Comparison of ENCODE assay signal across 10 cellular contexts in genomic region chr1:16162163-16162822, GRCh38. TPM values are rescaled to one million over a fixed set of nuclear protein-coding genes. Genes with fewer than 3 reads are reported as not detected.
A peak's percentile ranks its signal among the peaks of the same experiment; 100 is the strongest.
DNase-seq lines count a peak whose midpoint lies in the region; ATAC-seq and TF ChIP-seq lines count a peak whose summit lies in the region.
"Had no signal": no experiment of that assay in that cellular context is flagged by ENCODE, and none has a peak within 500 bp of the region (broad histone marks: within the 10 kb centered on the region; RNA-seq: fewer than 3 reads in every experiment).

No MANE protein-coding gene starts in this region.

- H4K5ac ChIP-seq in mesendoderm (ENCODE audit: low read length), result peak overlapping the region; percentile 86

- no peak overlapping the region for H3K27ac Mint-ChIP-seq in activated T-helper 17 cell treated with anti-CD3 and anti-CD28 coated beads, Interleukin-2, amount 50 U/mL, for 72 hours
- H3K27ac Mint-ChIP-seq in stimulated activated memory B cell treated with anti-CD40 and anti-IgM and Interleukin-4, amounts not matched to agents 10 μg/mL and 1 μg/mL and 100 μg/mL, for 72 hours, result no peak overlapping the region

- H3K79me2 ChIP-seq in mesendoderm (ENCODE audit: control insufficient read depth, insufficient read depth, low read length), result no peaks in the 10 kb centered on the region

- peaks cover 2% of the 10 kb centered on the region for H3K79me1 ChIP-seq in mesendoderm (ENCODE audit: low read length)

- H3K56ac ChIP-seq in mesendoderm (ENCODE audit: low read length), result peak overlapping the region; percentile 87

- H3K36me3 ChIP-seq in SK-N-MC (ENCODE audit: insufficient read depth, low read length) (no peaks in the 10 kb centered on the region), mesendoderm (ENCODE audit: control insufficient read depth, insufficient read depth, low read length) (no peaks in the 10 kb centered on the region)
- H3K36me3 ChIP-seq: tibial nerve had no signal

- no peak overlapping the region for H2BK15ac ChIP-seq in mesendoderm (replicated peaks; ENCODE audit: low read depth)

- no peak overlapping the region for H4K8ac ChIP-seq in mesendoderm (ENCODE audit: low read depth, low read length)

- peak overlapping the region; percentile 54 for H3K4me2 ChIP-seq in mesendoderm (ENCODE audit: low read length)
- H3K4me2 ChIP-seq: PC-9 had no signal

- H3K27ac ChIP-seq in SK-N-MC, result no peak overlapping the region
- peak overlapping the region; percentile 49 for H3K27ac ChIP-seq in mesendoderm (ENCODE audit: low read depth, low read length)
- H3K27ac ChIP-seq: PC-9, tibial nerve had no signal

- H3K9ac ChIP-seq in SK-N-MC (ENCODE audit: insufficient read length), result no peak overlapping the region
- peak overlapping the region; percentile 68 for H3K9ac ChIP-seq in mesendoderm (ENCODE audit: low read length)

- H3K4ac ChIP-seq in mesendoderm (ENCODE audit: low read depth, low read length), result peak overlapping the region; percentile 93

- WGBS in mesendoderm (ENCODE audit: extremely low coverage, insufficient coverage, low lambda C conversion rate), result no CpG with 5 or more reads among the region's 32 CpGs

- H3K23ac ChIP-seq in mesendoderm (ENCODE audit: low read length), result peak overlapping the region; percentile 54

- H3K27me3 ChIP-seq in mesendoderm (ENCODE audit: insufficient read depth, low read length, poor library complexity), result no peaks in the 10 kb centered on the region
- H3K27me3 ChIP-seq: tibial nerve had no signal

- H2AK5ac ChIP-seq in mesendoderm (ENCODE audit: low read length), result peak overlapping the region; percentile 71

- DNase-seq in SK-N-MC (ENCODE audit: low read depth, low spot score) (no peak), mesendoderm (peak; percentile 83), NCI-H2196 (lab: John Stamatoyannopoulos, UW; ENCODE audit: unreplicated experiment) (no peak), NCI-H774 (lab: John Stamatoyannopoulos, UW) (no peak)

- no peaks in the 10 kb centered on the region for H3K9me3 ChIP-seq in SK-N-MC (ENCODE audit: low read depth, low read length)
- H3K9me3 ChIP-seq: tibial nerve had no signal

- peak overlapping the region; percentile 81 for H3K18ac ChIP-seq in mesendoderm (ENCODE audit: low read length)

- no peaks in the 10 kb centered on the region for H3K27me3 Mint-ChIP-seq in activated T-helper 17 cell treated with anti-CD3 and anti-CD28 coated beads, Interleukin-2, amount 50 U/mL, for 72 hours
- no peaks in the 10 kb centered on the region for H3K27me3 Mint-ChIP-seq in stimulated activated memory B cell treated with anti-CD40 and anti-IgM and Interleukin-4, amounts not matched to agents 10 μg/mL and 1 μg/mL and 100 μg/mL, for 72 hours

- H3K4me1 ChIP-seq in mesendoderm (ENCODE audit: control insufficient read depth, low read depth, low read length), result peaks cover 17% of the 10 kb centered on the region

- H3K4me3 Mint-ChIP-seq in activated T-helper 17 cell treated with anti-CD3 and anti-CD28 coated beads, Interleukin-2, amount 50 U/mL, for 72 hours, result peak overlapping the region; percentile 54
- peak overlapping the region; percentile 67 for H3K4me3 Mint-ChIP-seq in stimulated activated memory B cell treated with anti-CD40 and anti-IgM and Interleukin-4, amounts not matched to agents 10 μg/mL and 1 μg/mL and 100 μg/mL, for 72 hours

- H3K9me3 Mint-ChIP-seq in activated T-helper 17 cell treated with anti-CD3 and anti-CD28 coated beads, Interleukin-2, amount 50 U/mL, for 72 hours, result no peaks in the 10 kb centered on the region
- no peaks in the 10 kb centered on the region for H3K9me3 Mint-ChIP-seq in stimulated activated memory B cell treated with anti-CD40 and anti-IgM and Interleukin-4, amounts not matched to agents 10 μg/mL and 1 μg/mL and 100 μg/mL, for 72 hours

- peaks cover 39% of the 10 kb centered on the region for H3K4me1 Mint-ChIP-seq in activated T-helper 17 cell treated with anti-CD3 and anti-CD28 coated beads, Interleukin-2, amount 50 U/mL, for 72 hours
- peaks cover 31% of the 10 kb centered on the region for H3K4me1 Mint-ChIP-seq in stimulated activated memory B cell treated with anti-CD40 and anti-IgM and Interleukin-4, amounts not matched to agents 10 μg/mL and 1 μg/mL and 100 μg/mL, for 72 hours

- peak overlapping the region; percentile 64 for H2BK5ac ChIP-seq in mesendoderm (ENCODE audit: low read length)

- H2BK120ac ChIP-seq in mesendoderm (ENCODE audit: low read depth, low read length), result peak overlapping the region; percentile 23

- no peaks in the 10 kb centered on the region for H3K36me3 Mint-ChIP-seq in activated T-helper 17 cell treated with anti-CD3 and anti-CD28 coated beads, Interleukin-2, amount 50 U/mL, for 72 hours (ENCODE audit: low read depth)
- no peaks in the 10 kb centered on the region for H3K36me3 Mint-ChIP-seq in stimulated activated memory B cell treated with anti-CD40 and anti-IgM and Interleukin-4, amounts not matched to agents 10 μg/mL and 1 μg/mL and 100 μg/mL, for 72 hours

- peak; percentile 70 for ATAC-seq in activated T-helper 17 cell treated with anti-CD3 and anti-CD28 coated beads, Interleukin-2, amount 50 U/mL, for 72 hours (replicated peaks)
- no peak for ATAC-seq in stimulated activated memory B cell treated with anti-CD40 and anti-IgM and Interleukin-4, amounts not matched to agents 10 μg/mL and 1 μg/mL and 100 μg/mL, for 72 hours
- ATAC-seq in SK-N-SH treated with all-trans-retinoic acid at 6 μM for 48 hours (no peak), GM18909 (IDR thresholded peaks at IDR 0.05; ENCODE audit: poor library complexity, unreplicated experiment) (no peak)

- H3K4me3 ChIP-seq in SK-N-MC (peak overlapping the region; percentile 26), mesendoderm (ENCODE audit: low read length) (no peak overlapping the region)
- H3K4me3 ChIP-seq: PC-9 had no signal

TF ChIP-seq in SK-N-SH treated with all-trans-retinoic acid at 6 μM for 48 hours, 23 proteins besides CTCF, POLR2A, EP300 and RAD21:
- TF ChIP-seq ARNTL (CRISPR knock-in tag; IDR thresholded peaks at IDR 0.05; ENCODE audit: borderline replicate concordance, low read depth) (no peak), ISL1 (CRISPR knock-in tag; IDR thresholded peaks at IDR 0.05) (no peak), ZC3H10 (CRISPR knock-in tag; IDR thresholded peaks at IDR 0.05) (no peak), ZFP30 (CRISPR knock-in tag; IDR thresholded peaks at IDR 0.05) (no peak), GLIS3 (CRISPR knock-in tag; IDR thresholded peaks at IDR 0.05) (no peak), OSR1 (CRISPR knock-in tag; IDR thresholded peaks at IDR 0.05) (no peak), ESRRG (CRISPR knock-in tag; IDR thresholded peaks at IDR 0.05) (no peak), PPARA (CRISPR knock-in tag; IDR thresholded peaks at IDR 0.05; ENCODE audit: borderline replicate concordance) (no peak), ZNF565 (CRISPR knock-in tag; conservative IDR thresholded peaks at IDR 0.05; ENCODE audit: low read depth) (no peak)
TF ChIP-seq in SK-N-SH treated with all-trans-retinoic acid at 6 μM for 48 hours: peak in this region for 0.

RNA-seq across cellular contexts. Expression of gene EPHA2, which starts 6.4 kb away (rescaled TPM):
- total RNA-seq in activated T-helper 17 cell treated with anti-CD3 and anti-CD28 coated beads, Interleukin-2, amount 50 U/mL, for 72 hours, result under 1 TPM in 1 of 2 donors, not detected in 1; 0.13 TPM
- 78.4 TPM for polyA plus RNA-seq in mesendoderm (2013, experiment 1 of 2)
- polyA plus RNA-seq in mesendoderm (2013, experiment 2 of 2), result 74.3 TPM

RNA-seq across cellular contexts. Expression of gene ARHGEF19, which starts 50.2 kb away (rescaled TPM):
- total RNA-seq in activated T-helper 17 cell treated with anti-CD3 and anti-CD28 coated beads, Interleukin-2, amount 50 U/mL, for 72 hours, result 10 to 100 TPM in 1 of 2 donors, 1 to 10 TPM in 1; 7.5 to 10.0 TPM
- polyA plus RNA-seq in mesendoderm (2013, experiment 1 of 2), result 27.7 TPM
- 26.7 TPM for polyA plus RNA-seq in mesendoderm (2013, experiment 2 of 2)
